ENCODE assay signal across 1 cellular context in genomic region chr2:213261237-213261636, GRCh38.
TF ChIP-seq lines count a peak whose summit lies in the region.

No MANE protein-coding gene starts in this region.

TF ChIP-seq in HEK293, 187 proteins besides CTCF, POLR2A, EP300 and RAD21 (continued from another document):
- TF ChIP-seq ZNF280C (tag by site-specific recombination; IDR thresholded peaks at IDR 0.05) (no peak), ZNF830 (tag by site-specific recombination; IDR thresholded peaks at IDR 0.05; ENCODE audit: low read depth) (peak; percentile 41; the same call in 1 of the 2 replicates)
